ENCODE assay signal across 23 cellular contexts in the genomic region with DNA sequence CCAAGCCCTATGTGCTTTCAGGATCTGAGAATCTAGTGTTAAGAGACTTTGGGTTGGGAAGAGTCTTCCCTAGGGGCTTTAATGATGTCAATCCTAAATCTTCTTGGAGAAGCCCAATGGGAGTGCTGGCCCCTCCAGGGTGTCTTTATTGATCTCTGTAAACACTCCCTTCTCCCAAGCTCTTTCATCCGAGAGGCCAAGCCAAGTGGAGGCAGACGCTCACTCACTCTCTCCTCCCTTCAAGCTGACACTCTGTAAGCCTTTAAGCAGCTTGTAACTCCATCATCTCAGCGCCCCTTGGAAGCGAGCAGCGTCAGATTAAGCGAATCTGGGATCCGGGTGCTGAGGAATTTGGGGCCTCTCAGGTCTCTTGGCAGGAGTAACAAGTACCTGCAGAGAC. TPM values are rescaled to one million over a fixed set of nuclear protein-coding genes. Genes with fewer than 3 reads are reported as not detected.
DNase-seq lines count a peak whose midpoint lies in the region; ATAC-seq and TF ChIP-seq lines count a peak whose summit lies in the region.
"Had no signal": no experiment of that assay in that cellular context is flagged by ENCODE, and none has a peak within 500 bp of the region (broad histone marks: within the 10 kb centered on the region; RNA-seq: fewer than 3 reads in every experiment).

No MANE protein-coding gene starts in this region.

- H3F3A ChIP-seq in GM23338 (replicated peaks; ENCODE audit: low read depth): no peaks in the 10 kb centered on the region

- no peak for DNase-seq in GM23338 (ENCODE audit: low spot score)
- DNase-seq in WERI-Rb-1: peak; percentile 83
- no peak for DNase-seq in esophagus squamous epithelium (lab: John Stamatoyannopoulos, UW)
- DNase-seq in vagina (ENCODE audit: extremely low spot score in 2 of 2): no peak
- DNase-seq in NCI-H2107 treated with DMSO at 0.1 percent for 48 hours (lab: John Stamatoyannopoulos, UW; ENCODE audit: unreplicated experiment): no peak
- DNase-seq in GM13976 (ENCODE audit: low spot score): no peak
- DNase-seq: BE2C, EL, H9, HFFc6, KBM-7, NCI-H1092, NCI-H1436, NCI-H187 treated with DMSO at 0.1 percent for 48 hours, NCI-H2107, NCI-H510A, NCI-H774, Peyer's patch had no signal

- H3K36me3 Mint-ChIP-seq in GM23338 (ENCODE audit: low read depth): no peaks in the 10 kb centered on the region

- H3K4me2 ChIP-seq in GM23338: no peak overlapping the region
- H3K4me2 ChIP-seq: A549 had no signal

- H3K9me3 Mint-ChIP-seq in GM23338: no peaks in the 10 kb centered on the region
- H3K9me3 Mint-ChIP-seq: H9, HFFc6 had no signal

- peaks cover 3% of the 10 kb centered on the region for H3K27me3 Mint-ChIP-seq in GM23338 (ENCODE audit: insufficient read depth, low read depth, poor library complexity)

- H4K20me1 ChIP-seq in GM23338 (replicated peaks; ENCODE audit: insufficient read depth): no peaks in the 10 kb centered on the region

- H3K36me3 ChIP-seq in GM23338 (ENCODE audit: insufficient read depth) (no peaks in the 10 kb centered on the region), WERI-Rb-1 (no peaks in the 10 kb centered on the region), esophagus squamous epithelium (no peaks in the 10 kb centered on the region), vagina (no peaks in the 10 kb centered on the region)
- H3K36me3 ChIP-seq: BE2C, Peyer's patch had no signal

- ATAC-seq in GM23338: no peak
- ATAC-seq in HG03135 (IDR thresholded peaks at IDR 0.05; ENCODE audit: unreplicated experiment): no peak
- ATAC-seq: A549 had no signal

- no peaks in the 10 kb centered on the region for H3K4me1 ChIP-seq in GM23338 (ENCODE audit: insufficient read depth)
- peaks cover 15 to 64% (median 32%) of the 10 kb centered on the region in 3 donors for H3K4me1 ChIP-seq in esophagus squamous epithelium
- peaks cover 8% of the 10 kb centered on the region for H3K4me1 ChIP-seq in vagina
- H3K4me1 ChIP-seq: A549, BE2C, Peyer's patch had no signal

- intact Hi-C loops in esophagus squamous epithelium (cut with DNase I): no loop called here
- intact Hi-C loops in vagina (cut with DNase I): no loop called here

- TF ChIP-seq CTCF in GM23338 (conservative IDR thresholded peaks at IDR 0.05; ENCODE audit: low read depth in 2 of 2) (no peak), WERI-Rb-1 (IDR thresholded peaks at IDR 0.05; ENCODE audit: low read depth, low read length) (no peak), esophagus squamous epithelium (IDR thresholded peaks at IDR 0.05) (no peak), vagina (IDR thresholded peaks at IDR 0.05) (no peak), GM13976 (IDR thresholded peaks at IDR 0.05; ENCODE audit: borderline replicate concordance, control extremely low read depth, extremely low read depth, insufficient read depth, missing control alignments) (no peak)

- peak overlapping the region; percentile 14; the same call in 1 of the 2 replicates for H2AFZ ChIP-seq in GM23338

- no peaks in the 10 kb centered on the region for H3K27me3 ChIP-seq in GM23338 (ENCODE audit: insufficient read depth)
- H3K27me3 ChIP-seq in WERI-Rb-1 (ENCODE audit: insufficient read depth, low read depth, severe bottlenecking): peaks cover 6% of the 10 kb centered on the region
- H3K27me3 ChIP-seq in esophagus squamous epithelium: no peaks in the 10 kb centered on the region
- no peaks in the 10 kb centered on the region for H3K27me3 ChIP-seq in vagina
- H3K27me3 ChIP-seq: BE2C, Peyer's patch had no signal

- H3K4me3 ChIP-seq in GM23338 (no peak overlapping the region), WERI-Rb-1 (ENCODE audit: low read depth, low read length) (no peak overlapping the region), esophagus squamous epithelium (no peak overlapping the region), vagina (no peak overlapping the region)
- H3K4me3 ChIP-seq: A549, Peyer's patch had no signal

- no peak overlapping the region for H3K27ac ChIP-seq in GM23338 (ENCODE audit: low read depth)
- H3K27ac ChIP-seq in WERI-Rb-1: no peak overlapping the region
- peak overlapping the region; percentile 17 to 89 (median 86) for H3K27ac ChIP-seq in esophagus squamous epithelium
- peak overlapping the region; percentile 6 for H3K27ac ChIP-seq in vagina
- H3K27ac ChIP-seq: A549, HL-60, Peyer's patch had no signal

- no peak overlapping the region for H3K4me3 Mint-ChIP-seq in GM23338
- H3K4me3 Mint-ChIP-seq: H9, HFFc6 had no signal

- peaks cover 6% of the 10 kb centered on the region; the same call in 2 of the 3 replicates for H3K4me1 Mint-ChIP-seq in GM23338

- H3K27ac Mint-ChIP-seq in GM23338: no peak overlapping the region
- H3K27ac Mint-ChIP-seq: H9, HFFc6 had no signal

- H3K79me2 ChIP-seq in GM23338 (replicated peaks; ENCODE audit: insufficient read depth): no peaks in the 10 kb centered on the region

- H3K9me2 ChIP-seq in GM23338 (ENCODE audit: insufficient read depth): no peaks in the 10 kb centered on the region

- WGBS in esophagus squamous epithelium, 2 donors: 21 to 57% methylated on average over 2 to 5 of the region's 7 CpGs

- H3K9me3 ChIP-seq in WERI-Rb-1 (ENCODE audit: severe bottlenecking) (no peaks in the 10 kb centered on the region), esophagus squamous epithelium (no peaks in the 10 kb centered on the region), vagina (no peaks in the 10 kb centered on the region)
- H3K9me3 ChIP-seq: A549, BE2C, Peyer's patch had no signal

- in situ Hi-C loops in GM13976 (cut with MboI; ENCODE audit: low sequenced_read_pairs, unreplicated experiment): loop anchor here (10.0 kb wide), 2 partner anchors 114 to 214 kb away; no protein-coding TSS in a partner anchor

- no peak for TF ChIP-seq POLR2A in esophagus squamous epithelium (IDR thresholded peaks at IDR 0.05)
- TF ChIP-seq POLR2A in vagina (IDR thresholded peaks at IDR 0.05): no peak

TF ChIP-seq in GM23338, 12 proteins besides CTCF, POLR2A, EP300 and RAD21 (continues in another document):
- no peak for TF ChIP-seq JUNB (IDR thresholded peaks at IDR 0.05; ENCODE audit: unreplicated experiment)
- no peak for TF ChIP-seq EZH2phosphoT487 (IDR thresholded peaks at IDR 0.05; ENCODE audit: unreplicated experiment)

RNA-seq across cellular contexts. Expression of a gene that starts 37.7 kb away (rescaled TPM):
- total RNA-seq in GM23338 (2014; rRNA removed; shearing (Covaris generic)): 203 and 218 TPM in 2 replicates
- polyA plus RNA-seq in GM23338 (2016; fragmentation: Nextera tagmentation; extraction: Ambion mirVana): 200 and 225 TPM in 2 replicates
- total RNA-seq in esophagus squamous epithelium (100 to 1,000 TPM in 1 of 4 donors, 10 to 100 TPM in 3; 14.9 to 164 (median 61.9) TPM), vagina (273 TPM)
- total RNA-seq: HT-29 had no signal

RNA-seq across cellular contexts. Expression of a gene that starts 57.9 kb away (rescaled TPM):
- 0.27 and 0.59 TPM in 2 replicates for total RNA-seq in GM23338 (2014; rRNA removed; shearing (Covaris generic))
- 0.06 and 0.09 TPM in 2 replicates for polyA plus RNA-seq in GM23338 (2016; fragmentation: Nextera tagmentation; extraction: Ambion mirVana)
- total RNA-seq in esophagus squamous epithelium (100 to 1,000 TPM in 1 of 4 donors, 10 to 100 TPM in 3; 86.5 to 117 (median 99.0) TPM), vagina (74.9 TPM)
- total RNA-seq: HFFc6, HT-29, OCI-LY7 had no signal

Comparison
In these comparisons a context has a peak if more than half of its experiments do, and no peak if none do; other contexts are left out.
1. H3K27ac ChIP-seq: peak in esophagus squamous epithelium (4 of 4) and vagina (single experiment); none in GM23338 (single experiment) and WERI-Rb-1 (single experiment).
2. RNA of a gene that starts 57.9 kb away (total RNA-seq): 86.5 to 117 TPM in esophagus squamous epithelium and 74.9 TPM in vagina (single experiment); 0.27 to 0.59 TPM in GM23338; every median in the first group is over 10 times any median in the second.